In genomic region chr1:211764701-211765100, GRCh38 we compare ENCODE assay signal across 32 cellular contexts.
"Had no signal": no experiment of that assay in that cellular context is flagged by ENCODE, and none has a peak within 500 bp of the region (broad histone marks: within the 10 kb centered on the region; RNA-seq: fewer than 3 reads in every experiment).

No MANE protein-coding gene starts in this region.

- H3K27ac ChIP-seq: adrenal gland, VCaP had no signal

- FAIRE-seq: astrocyte, bronchial epithelial cell had no signal

- DNase-seq: activated B cell treated with CpG ODN at 0.5 μM for 24 hours; activated CD4-positive, alpha-beta memory T cell treated with anti-CD3 and anti-CD28 coated beads for 36 hours; activated CD4-positive, alpha-beta T cell treated with anti-CD3 and anti-CD28 coated beads for 4 hours; activated CD4-positive, alpha-beta T cell treated with anti-CD3 and anti-CD28 coated beads, Interleukin-2, amount 10 ng/mL, durations not matched to agents 24 days and 14 days; activated CD4-positive, alpha-beta T cell treated with anti-CD3 and anti-CD28 coated beads, Interleukin-2, amount 50 U/mL, for 1 hour; activated CD4-positive, alpha-beta T cell treated with anti-CD3 and anti-CD28 coated beads, Interleukin-2, amount 50 U/mL, for 4 hours; activated CD4-positive, CD25-positive, alpha-beta regulatory T cell treated with anti-CD3 and anti-CD28 coated beads, Interleukin-2, amount 50 U/mL, for 72 hours; activated CD8-positive, alpha-beta memory T cell treated with anti-CD3 and anti-CD28 coated beads, Interleukin-2, amount 50 U/mL, for 4 hours; activated CD8-positive, alpha-beta T cell treated with anti-CD3 and anti-CD28 coated beads for 36 hours; activated effector memory CD4-positive, alpha-beta T cell treated with anti-CD3 and anti-CD28 coated beads, Interleukin-2, amount 50 U/mL, for 16 hours; activated gamma-delta T cell treated with Interleukin-2 at 50 U/mL for 16 hours; activated naive CD4-positive, alpha-beta T cell; activated naive CD4-positive, alpha-beta T cell treated with anti-CD3 and anti-CD28 coated beads for 36 hours; activated naive CD4-positive, alpha-beta T cell treated with anti-CD3 and anti-CD28 coated beads, Interleukin-2, amount 50 U/mL, for 16 hours; activated naive CD8-positive, alpha-beta T cell treated with anti-CD3 and anti-CD28 coated beads for 36 hours; activated T-cell treated with anti-CD3 and anti-CD28 coated beads for 4 hours; activated T-cell treated with anti-CD3 and anti-CD28 coated beads, Interleukin-2, amount 50 U/mL, for 1 hour; activated T-cell treated with anti-CD3 and anti-CD28 coated beads, Interleukin-2, amount 50 U/mL, for 4 hours; activated T-cell treated with anti-CD3 and anti-CD28 coated beads, Interleukin-2, amount 50 U/mL, for 72 hours; adrenal gland; amniotic stem cell; aorta; caudate nucleus; cerebellar nuclear complex; T-helper 2 cell; T-helper 9 cell had no signal

- H3K27me3 ChIP-seq: adrenal gland, cardiac muscle cell had no signal

- H3K9me3 ChIP-seq: adrenal gland had no signal

- H3K36me3 ChIP-seq: adrenal gland, cardiac muscle cell had no signal

- H3K4me3 ChIP-seq: adrenal gland, cardiac muscle cell had no signal

- ATAC-seq: activated CD8-positive, alpha-beta T cell treated with anti-CD3 and anti-CD28 coated beads for 36 hours; activated naive CD4-positive, alpha-beta T cell treated with anti-CD3 and anti-CD28 coated beads, Interleukin-2, amount 50 U/mL, for 72 hours; activated T-cell treated with anti-CD3 and anti-CD28 coated beads, Interleukin-2, amount 50 U/mL, for 4 hours; activated T-cell treated with anti-CD3 and anti-CD28 coated beads, Interleukin-2, amount 50 U/mL, for 72 hours; activated T-helper 17 cell treated with anti-CD3 and anti-CD28 coated beads, Interleukin-2, amount 50 U/mL, for 72 hours had no signal
